ENCODE assay signal across 19 cellular contexts in the genomic region with DNA sequence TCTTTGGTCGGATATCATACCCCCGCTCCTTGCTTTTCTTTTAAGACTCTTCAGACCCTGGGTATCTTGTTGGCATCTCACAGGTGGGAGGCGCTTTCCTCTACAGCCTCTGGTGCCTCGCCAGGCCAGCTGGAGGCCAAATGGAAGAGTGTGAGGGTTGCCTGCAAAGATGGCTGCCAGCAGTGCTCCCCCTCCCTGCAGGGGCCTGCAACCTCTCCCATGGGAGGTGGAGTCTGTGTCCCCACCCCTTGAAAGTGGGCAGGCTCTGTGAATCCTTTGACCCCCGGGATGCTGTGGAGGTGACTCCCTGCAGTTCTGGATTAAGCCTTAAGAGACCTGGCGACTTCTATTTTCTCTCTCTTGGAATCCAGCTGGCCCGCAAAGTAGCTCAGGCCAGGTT. TPM values are rescaled to one million over a fixed set of nuclear protein-coding genes. Genes with fewer than 3 reads are reported as not detected.
DNase-seq lines count a peak whose midpoint lies in the region; ATAC-seq and TF ChIP-seq lines count a peak whose summit lies in the region.
"Had no signal": no experiment of that assay in that cellular context is flagged by ENCODE, and none has a peak within 500 bp of the region (broad histone marks: within the 10 kb centered on the region; RNA-seq: fewer than 3 reads in every experiment).

No MANE protein-coding gene starts in this region.

- H3K27ac Mint-ChIP-seq in T-helper 17 cell (no peak overlapping the region), type B pancreatic cell (peak overlapping the region; percentile 56)
- H3K27ac Mint-ChIP-seq in activated T-helper 2 cell treated with anti-CD3 and anti-CD28 coated beads, Interferon-gamma antibody, Interleukin-2, Interleukin-4, amounts not matched to agents 10 μg/mL and 5 μg/mL and 100 μg/mL, durations not matched to agents 14 hours and 24 hours and 36 hours, result no peak overlapping the region
- H3K27ac Mint-ChIP-seq: activated CD4-positive, alpha-beta T cell treated with anti-CD3 and anti-CD28 coated beads, Interleukin-2, amount 10 ng/mL, durations not matched to agents 7 days and 5 days had no signal

- no peaks in the 10 kb centered on the region for H3K9me3 ChIP-seq in SK-N-SH
- no peaks in the 10 kb centered on the region for H3K9me3 ChIP-seq in T-helper 17 cell (ENCODE audit: control insufficient read depth, low read length, poor library complexity, severe bottlenecking)
- H3K9me3 ChIP-seq in spleen, result no peaks in the 10 kb centered on the region
- H3K9me3 ChIP-seq: adrenal gland, gastroesophageal sphincter, suprapubic skin had no signal

- no peak overlapping the region for H3K4me3 ChIP-seq in SK-N-SH (ENCODE audit: low read depth in 2 of 2, low read length in 1 of 2)
- no peak overlapping the region for H3K4me3 ChIP-seq in spleen
- H3K4me3 ChIP-seq: adrenal gland, gastroesophageal sphincter, suprapubic skin had no signal

- TF ChIP-seq RAD21 in SK-N-SH (IDR thresholded peaks at IDR 0.05; ENCODE audit: low read length), result no peak

- no peaks in the 10 kb centered on the region for H3F3A ChIP-seq in SK-N-SH (replicated peaks; ENCODE audit: insufficient read depth)

- peaks cover 4% of the 10 kb centered on the region for H3K9me3 Mint-ChIP-seq in type B pancreatic cell
- H3K9me3 Mint-ChIP-seq in activated T-helper 2 cell treated with anti-CD3 and anti-CD28 coated beads, Interferon-gamma antibody, Interleukin-2, Interleukin-4, amounts not matched to agents 10 μg/mL and 5 μg/mL and 100 μg/mL, durations not matched to agents 14 hours and 24 hours and 36 hours, result no peaks in the 10 kb centered on the region
- H3K9me3 Mint-ChIP-seq: activated CD4-positive, alpha-beta T cell treated with anti-CD3 and anti-CD28 coated beads, Interleukin-2, amount 10 ng/mL, durations not matched to agents 7 days and 5 days; CD4-positive, alpha-beta memory T cell had no signal

- H3K27ac ChIP-seq in SK-N-SH (ENCODE audit: low read depth in 2 of 2, low read length in 1 of 2) (peak overlapping the region in 1 of 2 experiments; percentile 99; a peak in 2 of 4 replicates), spleen (no peak overlapping the region)
- H3K27ac ChIP-seq: gastroesophageal sphincter, suprapubic skin had no signal

- no peak for TF ChIP-seq EP300 in SK-N-SH (IDR thresholded peaks at IDR 0.05; ENCODE audit: borderline replicate concordance in 1 of 2, low read depth in 1 of 2, low read length in 1 of 2)

- no peak overlapping the region for H3K4me2 ChIP-seq in SK-N-SH

- H3K27me3 Mint-ChIP-seq in T-helper 17 cell (peaks cover 6% of the 10 kb centered on the region), type B pancreatic cell (no peaks in the 10 kb centered on the region)
- H3K27me3 Mint-ChIP-seq in activated T-helper 2 cell treated with anti-CD3 and anti-CD28 coated beads, Interferon-gamma antibody, Interleukin-2, Interleukin-4, amounts not matched to agents 10 μg/mL and 5 μg/mL and 100 μg/mL, durations not matched to agents 14 hours and 24 hours and 36 hours (ENCODE audit: low read depth), result peaks cover 41% of the 10 kb centered on the region
- H3K27me3 Mint-ChIP-seq: CD4-positive, alpha-beta memory T cell had no signal

- CTCF ChIA-PET in SK-N-SH (lab: Yijun Ruan, JAX), result interaction anchor here (1.0 kb wide), 1 partner anchor 146 kb away, joined by 3 read pairs; no protein-coding TSS in a partner anchor

- 98% methylated on average over 7 of the region's 7 CpGs for WGBS in SK-N-SH (ENCODE audit: low lambda C conversion rate)
- WGBS in spleen, 5 donors, result 77 to 90% (median 83%) methylated on average over 7 of the region's 7 CpGs

- no peak overlapping the region for H3K9ac ChIP-seq in SK-N-SH

- no peak for TF ChIP-seq CTCF in SK-N-SH (IDR thresholded peaks at IDR 0.05)
- no peak for TF ChIP-seq CTCF in type B pancreatic cell (conservative IDR thresholded peaks at IDR 0.05)
- no peak for TF ChIP-seq CTCF in spleen (IDR thresholded peaks at IDR 0.05 in 8 of 11, conservative IDR thresholded peaks at IDR 0.05 in 3 of 11)

- no peaks in the 10 kb centered on the region for H3K79me2 ChIP-seq in SK-N-SH (ENCODE audit: insufficient read depth)

- intact Hi-C loops in left colon (cut with DNase I, micrococcal nuclease) (no loop called here), spleen (cut with DNase I; ENCODE audit: low total_unique reads) (no loop called here)
- intact Hi-C loops in activated T-helper 2 cell treated with anti-CD3 and anti-CD28 coated beads, Interferon-gamma antibody, Interleukin-2, Interleukin-4, amounts not matched to agents 10 μg/mL and 5 μg/mL and 100 μg/mL, durations not matched to agents 14 hours and 24 hours and 36 hours (cut with micrococcal nuclease), result no loop called here

- H2AFZ ChIP-seq in SK-N-SH (ENCODE audit: low read depth), result no peak overlapping the region

- H3K4me1 Mint-ChIP-seq in T-helper 17 cell (peaks cover 26% of the 10 kb centered on the region), type B pancreatic cell (ENCODE audit: unreplicated experiment) (peaks cover 60% of the 10 kb centered on the region)
- H3K4me1 Mint-ChIP-seq in activated T-helper 2 cell treated with anti-CD3 and anti-CD28 coated beads, Interferon-gamma antibody, Interleukin-2, Interleukin-4, amounts not matched to agents 10 μg/mL and 5 μg/mL and 100 μg/mL, durations not matched to agents 14 hours and 24 hours and 36 hours (ENCODE audit: low read depth), result peaks cover 11% of the 10 kb centered on the region

- POLR2A ChIA-PET in SK-N-SH (lab: Yijun Ruan, JAX), result no interaction called here

- no peaks in the 10 kb centered on the region for H3K27me3 ChIP-seq in SK-N-SH (ENCODE audit: insufficient read depth)
- peaks cover 0 to 12% (median 0%) of the 10 kb centered on the region in 7 donors for H3K27me3 ChIP-seq in spleen (replicated peaks in 1 of 7)
- H3K27me3 ChIP-seq: adrenal gland, gastroesophageal sphincter, suprapubic skin had no signal

- no peaks in the 10 kb centered on the region for H3K9me2 ChIP-seq in SK-N-SH

- H4K20me1 ChIP-seq in SK-N-SH (ENCODE audit: insufficient read depth), result no peaks in the 10 kb centered on the region

- H3K36me3 Mint-ChIP-seq in T-helper 17 cell (ENCODE audit: low read depth) (no peaks in the 10 kb centered on the region), type B pancreatic cell (no peaks in the 10 kb centered on the region)
- H3K36me3 Mint-ChIP-seq in activated T-helper 2 cell treated with anti-CD3 and anti-CD28 coated beads, Interferon-gamma antibody, Interleukin-2, Interleukin-4, amounts not matched to agents 10 μg/mL and 5 μg/mL and 100 μg/mL, durations not matched to agents 14 hours and 24 hours and 36 hours (ENCODE audit: low read depth), result no peaks in the 10 kb centered on the region
- H3K36me3 Mint-ChIP-seq: CD4-positive, alpha-beta memory T cell had no signal

- H3K36me3 ChIP-seq in SK-N-SH (replicated peaks in 1 of 2; ENCODE audit: control insufficient read depth in 1 of 2, insufficient read depth in 2 of 2, low read length in 1 of 2), result no peaks in the 10 kb centered on the region
- H3K36me3 ChIP-seq in spleen, result no peaks in the 10 kb centered on the region
- H3K36me3 ChIP-seq: adrenal gland, gastroesophageal sphincter, suprapubic skin had no signal

- no peak for TF ChIP-seq POLR2A in spleen (IDR thresholded peaks at IDR 0.05)

- ATAC-seq in SK-N-SH treated with all-trans-retinoic acid at 6 μM for 48 hours, result no peak
- ATAC-seq in T-helper 17 cell, result no peak
- peak; percentile 24 for ATAC-seq in left colon

- H3K4me1 ChIP-seq in SK-N-SH (ENCODE audit: control insufficient read depth in 1 of 2, insufficient read depth in 2 of 2, low read depth in 1 of 2, low read length in 1 of 2) (peaks cover 0 to 49% of the 10 kb centered on the region in 2 experiments; a peak in 3 of 4 replicates), spleen (peaks cover 15 to 48% (median 27%) of the 10 kb centered on the region in 6 donors)

- DNase-seq in SK-N-SH, result no peak
- DNase-seq in T-helper 17 cell, result no peak
- peak in 1 of 2 donors; percentile 36 for DNase-seq in left colon
- DNase-seq in type B pancreatic cell (ENCODE audit: extremely low spot score, unreplicated experiment), result no peak
- DNase-seq in activated T-helper 2 cell treated with anti-CD3 and anti-CD28 coated beads, Interferon-gamma antibody, Interleukin-2, Interleukin-4, amounts not matched to agents 10 μg/mL and 5 μg/mL and 100 μg/mL, durations not matched to agents 14 hours and 24 hours and 36 hours (ENCODE audit: low spot score), result no peak
- no peak for DNase-seq in spleen
- no peak for DNase-seq in OCI-M2 (lab: John Stamatoyannopoulos, UW; ENCODE audit: unreplicated experiment)
- DNase-seq: activated CD4-positive, alpha-beta T cell treated with anti-CD3 and anti-CD28 coated beads, Interleukin-2, amount 10 ng/mL, durations not matched to agents 7 days and 5 days; activated gamma-delta T cell; adrenal gland; caudate nucleus; CD4-positive, alpha-beta memory T cell; GOT3; NCI-H1436; NCI-H2227 treated with DMSO at 0.1 percent for 48 hours; occipital lobe had no signal

- peak overlapping the region; percentile 21 for H3K4me3 Mint-ChIP-seq in T-helper 17 cell
- no peak overlapping the region for H3K4me3 Mint-ChIP-seq in type B pancreatic cell
- H3K4me3 Mint-ChIP-seq in activated T-helper 2 cell treated with anti-CD3 and anti-CD28 coated beads, Interferon-gamma antibody, Interleukin-2, Interleukin-4, amounts not matched to agents 10 μg/mL and 5 μg/mL and 100 μg/mL, durations not matched to agents 14 hours and 24 hours and 36 hours (ENCODE audit: low read depth), result no peak overlapping the region
- H3K4me3 Mint-ChIP-seq: activated CD4-positive, alpha-beta T cell treated with anti-CD3 and anti-CD28 coated beads, Interleukin-2, amount 10 ng/mL, durations not matched to agents 7 days and 5 days; CD4-positive, alpha-beta memory T cell had no signal

TF ChIP-seq in SK-N-SH treated with all-trans-retinoic acid at 6 μM for 48 hours, 23 proteins besides CTCF, POLR2A, EP300 and RAD21 (continues in another document):
- no peak for TF ChIP-seq ARNTL (CRISPR knock-in tag; IDR thresholded peaks at IDR 0.05; ENCODE audit: borderline replicate concordance, low read depth)
- TF ChIP-seq TOX (CRISPR knock-in tag; IDR thresholded peaks at IDR 0.05; ENCODE audit: borderline replicate concordance), result no peak
- no peak for TF ChIP-seq OSR1 (CRISPR knock-in tag; IDR thresholded peaks at IDR 0.05)

TF ChIP-seq in SK-N-SH, 30 proteins besides CTCF, POLR2A, EP300 and RAD21 (continues in another document):
- TF ChIP-seq NFIC (IDR thresholded peaks at IDR 0.05; ENCODE audit: borderline replicate concordance) (no peak), SMC3 (IDR thresholded peaks at IDR 0.05; ENCODE audit: low read depth, low read length) (no peak), TCF12 (IDR thresholded peaks at IDR 0.05) (no peak), NRF1 (IDR thresholded peaks at IDR 0.05; ENCODE audit: low read depth, low read length) (no peak)

RNA-seq across cellular contexts. Expression of gene NCOR2, which starts 37.7 kb away (rescaled TPM):
- polyA plus RNA-seq in SK-N-SH (2012; rRNA removed) (9.1 and 19.0 TPM in 2 replicates), spleen (10 to 100 TPM; 13.2 to 60.6 (median 17.2) TPM)
- polyA plus RNA-seq in SK-N-SH (2012; cell fraction: cytosol; rRNA removed), result 14.3 and 16.0 TPM in 2 replicates
- 61.3 and 99.7 TPM in 2 replicates for polyA plus RNA-seq in SK-N-SH (2012; cell fraction: nucleus; rRNA removed)
- total RNA-seq in T-helper 17 cell (100 to 1,000 TPM; 107 to 119 TPM), left colon (100 to 1,000 TPM; 134 to 153 TPM), type B pancreatic cell (ENCODE audit: low replicate concordance) (219 and 227 TPM in 2 replicates), spleen (100 to 1,000 TPM; 145 to 236 (median 174) TPM)
- total RNA-seq in activated T-helper 2 cell treated with anti-CD3 and anti-CD28 coated beads, Interferon-gamma antibody, Interleukin-2, Interleukin-4, amounts not matched to agents 10 μg/mL and 5 μg/mL and 100 μg/mL, durations not matched to agents 14 hours and 24 hours and 36 hours, result 109 and 119 TPM in 2 replicates
